ENCODE assay signal across 18 cellular contexts in genomic region chr4:26343041-26343403, GRCh38. TPM values are rescaled to one million over a fixed set of nuclear protein-coding genes. Genes with fewer than 3 reads are reported as not detected.
DNase-seq lines count a peak whose midpoint lies in the region; ATAC-seq, FAIRE-seq and TF ChIP-seq lines count a peak whose summit lies in the region.
"Had no signal": no experiment of that assay in that cellular context is flagged by ENCODE, and none has a peak within 500 bp of the region (broad histone marks: within the 10 kb centered on the region; RNA-seq: fewer than 3 reads in every experiment).

No MANE protein-coding gene starts in this region.

- DNase-seq in GM23338 (ENCODE audit: low spot score): no peak
- peak; percentile 66 for DNase-seq in astrocyte (ENCODE audit: low read depth)
- peak in 1 of 2 donors; percentile 62 for DNase-seq in foreskin keratinocyte
- DNase-seq in putamen (ENCODE audit: low spot score): peak; percentile 86
- no peak for DNase-seq in GM10266 (ENCODE audit: extremely low spot score)
- no peak for DNase-seq in GM20000 (ENCODE audit: low spot score)
- no peak for DNase-seq in endothelial cell (ENCODE audit: low spot score)
- DNase-seq: activated CD8-positive, alpha-beta T cell treated with anti-CD3 and anti-CD28 coated beads, Interleukin-2, amount 10 ng/mL, durations not matched to agents 7 days and 5 days; activated naive CD4-positive, alpha-beta T cell; gastrocnemius medialis; NCI-H2081; SHP77; uterus had no signal

- no peaks in the 10 kb centered on the region for H3K9me3 ChIP-seq in astrocyte (ENCODE audit: insufficient read depth, low read depth, low read length)
- H3K9me3 ChIP-seq: gastrocnemius medialis, uterus had no signal

- no peaks in the 10 kb centered on the region; the same call in 1 of the 2 replicates for H3F3A ChIP-seq in GM23338 (replicated peaks; ENCODE audit: low read depth)

- H3K79me2 ChIP-seq in GM23338 (replicated peaks; ENCODE audit: insufficient read depth) (peaks cover 100% of the 10 kb centered on the region), astrocyte (ENCODE audit: insufficient read depth, low read length) (peaks cover 92% of the 10 kb centered on the region)

- H3K27me3 Mint-ChIP-seq in GM23338 (ENCODE audit: insufficient read depth, low read depth, poor library complexity): peaks cover 3% of the 10 kb centered on the region
- H3K27me3 Mint-ChIP-seq in astrocyte (ENCODE audit: low read depth, unreplicated experiment): no peaks in the 10 kb centered on the region
- H3K27me3 Mint-ChIP-seq in endothelial cell (ENCODE audit: unreplicated experiment): peaks cover 2% of the 10 kb centered on the region

- H3K27me3 ChIP-seq in GM23338 (ENCODE audit: insufficient read depth): no peaks in the 10 kb centered on the region
- H3K27me3 ChIP-seq in astrocyte (ENCODE audit: insufficient read depth, low read length): no peaks in the 10 kb centered on the region
- H3K27me3 ChIP-seq in foreskin keratinocyte: no peaks in the 10 kb centered on the region
- H3K27me3 ChIP-seq: gastrocnemius medialis, uterus had no signal

- no peak overlapping the region for H3K27ac Mint-ChIP-seq in GM23338
- peak overlapping the region; percentile 77 for H3K27ac Mint-ChIP-seq in astrocyte (ENCODE audit: unreplicated experiment)
- no peak overlapping the region for H3K27ac Mint-ChIP-seq in endothelial cell (ENCODE audit: unreplicated experiment)
- H3K27ac Mint-ChIP-seq: activated CD8-positive, alpha-beta T cell treated with anti-CD3 and anti-CD28 coated beads, Interleukin-2, amount 10 ng/mL, durations not matched to agents 7 days and 5 days had no signal

- no peak for ATAC-seq in GM23338
- peak; percentile 29 for ATAC-seq in foreskin keratinocyte
- no peak for ATAC-seq in GM19023 (IDR thresholded peaks at IDR 0.05; ENCODE audit: unreplicated experiment)
- ATAC-seq: activated CD8-positive, alpha-beta T cell treated with anti-CD3 and anti-CD28 coated beads, Interleukin-2, amount 10 ng/mL, durations not matched to agents 7 days and 5 days had no signal

- H3K36me3 Mint-ChIP-seq in GM23338 (ENCODE audit: low read depth) (no peaks in the 10 kb centered on the region), astrocyte (ENCODE audit: low read depth, unreplicated experiment) (peaks cover under 1% of the 10 kb centered on the region), endothelial cell (ENCODE audit: low read depth, unreplicated experiment) (peaks cover 4% of the 10 kb centered on the region)

- TF ChIP-seq CTCF in GM23338 (conservative IDR thresholded peaks at IDR 0.05; ENCODE audit: low read depth in 2 of 2) (no peak), astrocyte (IDR thresholded peaks at IDR 0.05; ENCODE audit: insufficient read depth, low read depth, low read length) (no peak), foreskin keratinocyte (conservative IDR thresholded peaks at IDR 0.05) (no peak), GM10266 (IDR thresholded peaks at IDR 0.05; ENCODE audit: control insufficient read depth, insufficient read depth, low read depth, missing control alignments) (no peak), GM20000 (IDR thresholded peaks at IDR 0.05; ENCODE audit: extremely low read depth, missing control alignments) (no peak), endothelial cell (IDR thresholded peaks at IDR 0.05; ENCODE audit: unreplicated experiment) (no peak)

- H3K4me1 ChIP-seq in GM23338 (ENCODE audit: insufficient read depth) (peaks cover 81% of the 10 kb centered on the region), astrocyte (ENCODE audit: insufficient read depth, low read length) (peaks cover 23% of the 10 kb centered on the region), foreskin keratinocyte (peaks cover 20% of the 10 kb centered on the region)

- H3K4me2 ChIP-seq in GM23338 (no peak overlapping the region), astrocyte (ENCODE audit: low read length) (peak overlapping the region; percentile 67)
- H3K4me2 ChIP-seq: KMS-11 had no signal

- H4K20me1 ChIP-seq in GM23338 (replicated peaks; ENCODE audit: insufficient read depth): peaks cover 84% of the 10 kb centered on the region
- peaks cover 83% of the 10 kb centered on the region for H4K20me1 ChIP-seq in astrocyte (ENCODE audit: insufficient read depth, low read length)

- no peak for FAIRE-seq in astrocyte (lab: Jason Lieb, UNC)
- FAIRE-seq: TTC549 had no signal

- H3K4me1 Mint-ChIP-seq in GM23338 (peaks cover 53% of the 10 kb centered on the region), astrocyte (ENCODE audit: low read depth, unreplicated experiment) (peaks cover 38% of the 10 kb centered on the region), endothelial cell (ENCODE audit: unreplicated experiment) (peaks cover 8% of the 10 kb centered on the region)

- H3K27ac ChIP-seq in GM23338 (ENCODE audit: low read depth): peak overlapping the region; percentile 79; the same call in 1 of the 2 replicates
- peak overlapping the region; percentile 65 for H3K27ac ChIP-seq in astrocyte (ENCODE audit: low read depth, low read length)
- peak overlapping the region; percentile 39 for H3K27ac ChIP-seq in foreskin keratinocyte
- H3K27ac ChIP-seq: C4-2B, coronary artery, KMS-11 had no signal

- H3K4me3 Mint-ChIP-seq in GM23338: no peak overlapping the region
- H3K4me3 Mint-ChIP-seq in astrocyte (ENCODE audit: unreplicated experiment): peak overlapping the region; percentile 1
- H3K4me3 Mint-ChIP-seq in endothelial cell (ENCODE audit: unreplicated experiment): no peak overlapping the region
- H3K4me3 Mint-ChIP-seq: activated CD8-positive, alpha-beta T cell treated with anti-CD3 and anti-CD28 coated beads, Interleukin-2, amount 10 ng/mL, durations not matched to agents 7 days and 5 days had no signal

- H3K9me3 Mint-ChIP-seq in GM23338: no peaks in the 10 kb centered on the region
- no peaks in the 10 kb centered on the region for H3K9me3 Mint-ChIP-seq in astrocyte (ENCODE audit: unreplicated experiment)
- H3K9me3 Mint-ChIP-seq in endothelial cell (ENCODE audit: unreplicated experiment): no peaks in the 10 kb centered on the region

- H3K4me3 ChIP-seq in GM23338: no peak overlapping the region
- H3K4me3 ChIP-seq in astrocyte (ENCODE audit: insufficient read depth, low read depth, low read length): no peak overlapping the region
- H3K4me3 ChIP-seq: coronary artery, gastrocnemius medialis, uterus had no signal

- no peaks in the 10 kb centered on the region for H3K36me3 ChIP-seq in GM23338 (ENCODE audit: insufficient read depth)
- H3K36me3 ChIP-seq in astrocyte (ENCODE audit: insufficient read depth, low read length): no peaks in the 10 kb centered on the region
- H3K36me3 ChIP-seq: gastrocnemius medialis, uterus had no signal

- peak overlapping the region; percentile 52 for H3K9ac ChIP-seq in astrocyte (ENCODE audit: low read length)
- H3K9ac ChIP-seq: KMS-11 had no signal

- H2AFZ ChIP-seq in GM23338: no peak overlapping the region
- H2AFZ ChIP-seq in astrocyte (ENCODE audit: low read depth, low read length): no peak overlapping the region

- H3K9me2 ChIP-seq in GM23338 (ENCODE audit: insufficient read depth): no peaks in the 10 kb centered on the region

TF ChIP-seq in GM23338, 12 proteins besides CTCF, POLR2A, EP300 and RAD21:
- no peak for TF ChIP-seq EZH2 (IDR thresholded peaks at IDR 0.05; ENCODE audit: low read depth, unreplicated experiment)
- no peak for TF ChIP-seq STAT1 (IDR thresholded peaks at IDR 0.05; ENCODE audit: unreplicated experiment)
- no peak for TF ChIP-seq REST (IDR thresholded peaks at IDR 0.05; ENCODE audit: unreplicated experiment)
- no peak for TF ChIP-seq POLR2AphosphoS5 (IDR thresholded peaks at IDR 0.05; ENCODE audit: low read depth)
- TF ChIP-seq JUNB (IDR thresholded peaks at IDR 0.05; ENCODE audit: unreplicated experiment): no peak

RNA-seq across cellular contexts. Expression of gene RBPJ, which starts 22.2 kb away (rescaled TPM):
- total RNA-seq in GM23338 (2014; rRNA removed; shearing (Covaris generic)): 205 and 212 TPM in 2 replicates
- polyA plus RNA-seq in GM23338 (2016; fragmentation: Nextera tagmentation; extraction: Ambion mirVana) (457 and 461 TPM in 2 replicates), foreskin keratinocyte (14.3 and 14.7 TPM in 2 replicates)
- total RNA-seq in astrocyte (96.3 and 96.7 TPM in 2 replicates), foreskin keratinocyte (29.3 and 31.5 TPM in 2 replicates), endothelial cell (ENCODE audit: unreplicated experiment) (47.9 TPM)

Comparison
In these comparisons a context has a peak if more than half of its experiments do, and no peak if none do; other contexts are left out.
1. DNase-seq: peak in astrocyte (single experiment) and putamen (single experiment); none in GM23338 (single experiment), GM10266 (single experiment), GM20000 (single experiment) and endothelial cell (single experiment).
2. Peak in every context shown above with its lines, with median percentiles within 50 percentile points of each other: H3K27ac ChIP-seq.